26 cellular contexts compared by ENCODE assay signal in the genomic region with DNA sequence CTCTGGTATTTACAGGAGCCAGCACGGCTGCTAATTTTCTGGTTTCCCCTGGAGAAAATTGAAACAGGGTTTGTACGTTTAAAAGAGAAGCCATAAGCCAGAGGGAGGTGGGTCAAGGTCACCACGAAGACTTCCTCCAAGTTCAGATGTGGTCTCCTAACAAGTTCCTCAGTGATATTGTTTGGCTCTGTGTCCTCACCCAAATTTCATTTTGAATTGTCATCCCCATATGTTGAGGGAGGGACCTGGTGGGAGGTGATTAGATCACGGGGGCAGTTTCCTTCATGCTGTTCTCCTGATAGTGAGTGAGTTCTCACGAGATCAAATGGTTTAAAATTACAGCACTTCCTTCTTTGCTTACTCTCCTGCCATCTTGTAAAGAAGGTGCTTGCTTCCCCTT.
DNase-seq lines count a peak whose midpoint lies in the region; TF ChIP-seq lines count a peak whose summit lies in the region.
"Had no signal": no experiment of that assay in that cellular context is flagged by ENCODE, and none has a peak within 500 bp of the region (broad histone marks: within the 10 kb centered on the region; RNA-seq: fewer than 3 reads in every experiment).

No MANE protein-coding gene starts in this region.

- H2AFZ ChIP-seq in Loucy (ENCODE audit: low read length) (peak overlapping the region; percentile 54), neural progenitor cell (replicated peaks) (no peak overlapping the region)
- H2AFZ ChIP-seq: PC-9 had no signal

- peaks cover 0 to 26% (median 12%) of the 10 kb centered on the region in 11 experiments; a peak in 14 of 22 replicates for H3K9me3 ChIP-seq in BLaER1 treated with 17β-estradiol and CSF1 and Interleukin-3, amounts not matched to agents 10 nM and 100 nM (replicated peaks in 1 of 11)
- no peaks in the 10 kb centered on the region for H3K9me3 ChIP-seq in Loucy (ENCODE audit: insufficient read depth, low read depth, low read length)
- no peaks in the 10 kb centered on the region for H3K9me3 ChIP-seq in neural progenitor cell (ENCODE audit: low read depth)
- H3K9me3 ChIP-seq: SJSA1 had no signal

- no peak overlapping the region for H3K4me3 Mint-ChIP-seq in neural progenitor cell
- H3K4me3 Mint-ChIP-seq: CD14-positive monocyte; CD8-positive, alpha-beta memory T cell; IgD-negative memory B cell had no signal

- H3K27ac Mint-ChIP-seq in neural progenitor cell: peak overlapping the region; percentile 89
- H3K27ac Mint-ChIP-seq: CD14-positive monocyte; CD8-positive, alpha-beta memory T cell; IgD-negative memory B cell had no signal

- H3K9me2 ChIP-seq in Loucy (replicated peaks; ENCODE audit: low read depth, low read length): no peaks in the 10 kb centered on the region

- no peaks in the 10 kb centered on the region for H3K36me3 Mint-ChIP-seq in neural progenitor cell
- H3K36me3 Mint-ChIP-seq: CD14-positive monocyte; CD8-positive, alpha-beta memory T cell; IgD-negative memory B cell had no signal

- no peaks in the 10 kb centered on the region for H3K27me3 ChIP-seq in BLaER1 treated with 17β-estradiol and CSF1 and Interleukin-3, amounts not matched to agents 10 nM and 100 nM
- no peaks in the 10 kb centered on the region for H3K27me3 ChIP-seq in Loucy (ENCODE audit: insufficient read depth, low read length, poor library complexity, severe bottlenecking)
- H3K27me3 ChIP-seq in neural progenitor cell: no peaks in the 10 kb centered on the region
- H3K27me3 ChIP-seq: SJSA1 had no signal

- DNase-seq in OCI-M1 (lab: John Stamatoyannopoulos, UW) (peak; percentile 87), neural progenitor cell (ENCODE audit: low spot score) (no peak), NCI-H524 treated with DMSO at 0.1 percent for 48 hours (lab: John Stamatoyannopoulos, UW) (no peak), Ammon's horn (ENCODE audit: low spot score) (no peak), G401 (ENCODE audit: low spot score) (no peak)
- DNase-seq: AML-193; Calu3; CD8-positive, alpha-beta memory T cell; HCEC 1CT; Kasumi-1; NCI-H1048; NCI-H1417 treated with DMSO at 0.1 percent for 48 hours; NCI-H1694 treated with DMSO at 0.1 percent for 48 hours; NCI-H2081; NCI-H524; NCI-H774; PC-9; Right ventricle myocardium superior; RPMI8226 had no signal

- H3K9ac ChIP-seq in BLaER1 treated with 17β-estradiol and CSF1 and Interleukin-3, amounts not matched to agents 10 nM and 100 nM: no peak overlapping the region
- no peak overlapping the region for H3K9ac ChIP-seq in Loucy (ENCODE audit: low read depth, low read length, poor library complexity, severe bottlenecking)
- H3K9ac ChIP-seq in neural progenitor cell: no peak overlapping the region

- no peaks in the 10 kb centered on the region for H4K20me1 ChIP-seq in BLaER1 treated with 17β-estradiol and CSF1 and Interleukin-3, amounts not matched to agents 10 nM and 100 nM
- H4K20me1 ChIP-seq in Loucy (ENCODE audit: insufficient read depth, low read length, poor library complexity, severe bottlenecking) (no peaks in the 10 kb centered on the region), neural progenitor cell (ENCODE audit: low read depth) (no peaks in the 10 kb centered on the region)

- peak overlapping the region in 8 of 11 experiments; percentile 6 to 51 (median 32); a peak in 11 of 22 replicates for H3K4me2 ChIP-seq in BLaER1 treated with 17β-estradiol and CSF1 and Interleukin-3, amounts not matched to agents 10 nM and 100 nM
- peak overlapping the region; percentile 30 for H3K4me2 ChIP-seq in Loucy (ENCODE audit: low read depth, low read length, poor library complexity, severe bottlenecking)
- no peak overlapping the region for H3K4me2 ChIP-seq in neural progenitor cell
- H3K4me2 ChIP-seq: PC-9 had no signal

- in situ Hi-C loops in G401 (cut with HindIII; ENCODE audit: low sequenced_read_pairs): no loop called here

- no peak overlapping the region for H3K4me3 ChIP-seq in BLaER1 treated with 17β-estradiol and CSF1 and Interleukin-3, amounts not matched to agents 10 nM and 100 nM
- H3K4me3 ChIP-seq in Loucy (ENCODE audit: low read length, poor library complexity, severe bottlenecking): peak overlapping the region; percentile 11
- no peak overlapping the region for H3K4me3 ChIP-seq in neural progenitor cell
- H3K4me3 ChIP-seq: GM12878, PC-9, SJSA1 had no signal

- H3K79me2 ChIP-seq in Loucy (ENCODE audit: insufficient read depth, low read length) (no peaks in the 10 kb centered on the region), neural progenitor cell (ENCODE audit: low read depth) (no peaks in the 10 kb centered on the region)

- H3K27me3 Mint-ChIP-seq in neural progenitor cell (ENCODE audit: insufficient read depth, low read depth): no peaks in the 10 kb centered on the region
- H3K27me3 Mint-ChIP-seq: IgD-negative memory B cell had no signal

- H3K9me3 Mint-ChIP-seq in neural progenitor cell: peaks cover 3% of the 10 kb centered on the region
- H3K9me3 Mint-ChIP-seq: CD8-positive, alpha-beta memory T cell; IgD-negative memory B cell had no signal

- TF ChIP-seq CTCF in Loucy (conservative IDR thresholded peaks at IDR 0.05; ENCODE audit: low read length) (no peak), neural progenitor cell (IDR thresholded peaks at IDR 0.05) (no peak)

- H3K4me1 ChIP-seq in BLaER1 treated with 17β-estradiol and CSF1 and Interleukin-3, amounts not matched to agents 10 nM and 100 nM: peaks cover 0 to 40% (median 15%) of the 10 kb centered on the region in 10 experiments; a peak in 13 of 20 replicates
- H3K4me1 ChIP-seq in Loucy (ENCODE audit: insufficient read depth, low read length, poor library complexity, severe bottlenecking) (peaks cover 19% of the 10 kb centered on the region), neural progenitor cell (peaks cover 9% of the 10 kb centered on the region)
- H3K4me1 ChIP-seq: SJSA1 had no signal

- H3K4me1 Mint-ChIP-seq in neural progenitor cell: peaks cover 8% of the 10 kb centered on the region
- H3K4me1 Mint-ChIP-seq: CD14-positive monocyte; CD8-positive, alpha-beta memory T cell; IgD-negative memory B cell had no signal

- H3K27ac ChIP-seq in BLaER1 treated with 17β-estradiol and CSF1 and Interleukin-3, amounts not matched to agents 10 nM and 100 nM: no peak overlapping the region
- H3K27ac ChIP-seq in neural progenitor cell: no peak overlapping the region
- H3K27ac ChIP-seq: HL-60, PC-9, SJSA1 had no signal

- H3K36me3 ChIP-seq in BLaER1 treated with 17β-estradiol and CSF1 and Interleukin-3, amounts not matched to agents 10 nM and 100 nM: no peaks in the 10 kb centered on the region
- H3K36me3 ChIP-seq in Loucy (ENCODE audit: insufficient read depth, low read length) (no peaks in the 10 kb centered on the region), neural progenitor cell (no peaks in the 10 kb centered on the region)
- H3K36me3 ChIP-seq: SJSA1 had no signal

- H3F3A ChIP-seq in Loucy (ENCODE audit: low read depth) (no peaks in the 10 kb centered on the region), neural progenitor cell (ENCODE audit: low read depth) (no peaks in the 10 kb centered on the region)
